In the genomic region with DNA sequence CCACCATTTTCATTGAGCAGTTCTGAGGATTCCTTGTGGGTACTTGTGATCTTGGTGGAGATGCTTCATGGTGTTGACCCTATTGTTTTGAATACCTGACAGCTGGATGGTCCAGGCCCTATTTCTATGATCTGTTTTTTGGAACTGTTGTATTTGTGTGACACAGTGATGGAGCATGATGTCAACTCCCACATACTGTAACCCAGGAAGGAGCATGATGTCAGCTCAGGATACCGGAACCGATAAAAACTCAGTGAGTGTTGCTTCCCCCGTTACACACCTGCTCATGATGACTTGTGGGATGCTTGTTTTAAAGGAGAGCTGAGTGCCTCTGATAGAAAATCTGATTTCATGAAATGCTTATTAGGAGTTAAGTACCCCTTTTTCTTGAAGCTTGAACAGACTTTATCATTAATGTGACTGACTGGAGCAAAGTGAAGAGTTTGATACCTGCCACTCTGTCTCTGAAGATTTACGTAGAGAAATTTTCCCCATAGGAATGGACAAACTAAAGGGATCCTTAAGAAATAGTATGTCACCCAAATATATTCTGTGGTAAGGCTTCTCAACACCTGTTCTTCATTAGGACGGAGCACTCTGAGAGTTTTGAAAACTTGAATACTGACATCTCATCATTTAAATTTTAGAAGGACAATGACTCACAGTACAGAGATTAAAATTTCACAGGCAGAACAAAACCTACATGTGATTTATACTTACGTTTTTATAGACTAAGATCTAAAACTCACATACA, we compare ENCODE assay signal across 8 cellular contexts. TPM values are rescaled to one million over a fixed set of nuclear protein-coding genes. Genes with fewer than 3 reads are reported as not detected.
DNase-seq lines count a peak whose midpoint lies in the region; ATAC-seq and TF ChIP-seq lines count a peak whose summit lies in the region.
"Had no signal": no experiment of that assay in that cellular context is flagged by ENCODE, and none has a peak within 500 bp of the region (broad histone marks: within the 10 kb centered on the region; RNA-seq: fewer than 3 reads in every experiment).

No MANE protein-coding gene starts in this region.

- H3K36me3 ChIP-seq in stomach smooth muscle (ENCODE audit: control insufficient read depth in 2 of 2, insufficient read depth in 2 of 2, low read length in 2 of 2), result peaks cover 22 to 26% of the 10 kb centered on the region in 2 donors
- peaks cover 30% of the 10 kb centered on the region for H3K36me3 ChIP-seq in endodermal cell (ENCODE audit: control insufficient read depth, insufficient read depth, low read length)

- H3K9ac ChIP-seq in stomach smooth muscle (ENCODE audit: low read length in 2 of 2) (peak overlapping the region; percentile 62 to 90), endodermal cell (ENCODE audit: extremely low read depth, low read length, poor library complexity, severe bottlenecking) (no peak overlapping the region)

- peaks cover 3% of the 10 kb centered on the region for H3K9me3 Mint-ChIP-seq in activated naive CD8-positive, alpha-beta T cell treated with anti-CD3 and anti-CD28 coated beads, Interleukin-2, amount 10 ng/mL, durations not matched to agents 7 days and 5 days
- no peaks in the 10 kb centered on the region for H3K9me3 Mint-ChIP-seq in endodermal cell

- H3K4me1 ChIP-seq in stomach smooth muscle (ENCODE audit: control insufficient read depth, insufficient read depth, low read length) (peaks cover 66% of the 10 kb centered on the region), endodermal cell (ENCODE audit: control insufficient read depth, insufficient read depth, low read length) (peaks cover 18% of the 10 kb centered on the region)

- H3K4me3 Mint-ChIP-seq in activated naive CD8-positive, alpha-beta T cell treated with anti-CD3 and anti-CD28 coated beads, Interleukin-2, amount 10 ng/mL, durations not matched to agents 7 days and 5 days, result peak overlapping the region; percentile 85
- H3K4me3 Mint-ChIP-seq in endodermal cell, result no peak overlapping the region

- ATAC-seq in activated naive CD8-positive, alpha-beta T cell treated with anti-CD3 and anti-CD28 coated beads, Interleukin-2, amount 10 ng/mL, durations not matched to agents 7 days and 5 days (ENCODE audit: low read depth), result no peak
- no peak for ATAC-seq in GM19467 (IDR thresholded peaks at IDR 0.05; ENCODE audit: unreplicated experiment)
- ATAC-seq in GM18909 (IDR thresholded peaks at IDR 0.05; ENCODE audit: poor library complexity, unreplicated experiment), result no peak

- no peak for TF ChIP-seq CTCF in endodermal cell (conservative IDR thresholded peaks at IDR 0.05)

- peaks cover 51% of the 10 kb centered on the region for H3K4me1 Mint-ChIP-seq in activated naive CD8-positive, alpha-beta T cell treated with anti-CD3 and anti-CD28 coated beads, Interleukin-2, amount 10 ng/mL, durations not matched to agents 7 days and 5 days
- peaks cover 43% of the 10 kb centered on the region for H3K4me1 Mint-ChIP-seq in endodermal cell

- POLR2A ChIA-PET in activated naive CD8-positive, alpha-beta T cell treated with anti-CD3 and anti-CD28 coated beads, Interleukin-2, amount 10 ng/mL, durations not matched to agents 7 days and 5 days (lab: Charles Lee), result interaction anchor here (0.5 to 3.5 kb wide), 6 partner anchors 10 to 102 kb away, joined by 3 to 22 read pairs (median 4); a partner anchor contains a TSS

- WGBS in endodermal cell (ENCODE audit: insufficient coverage in 1 of 2, insufficient read length in 1 of 2), 2 experiments, result 96 to 98% methylated on average over 4 to 6 of the region's 6 CpGs

- peak overlapping the region; percentile 92 for H3K27ac ChIP-seq in layer of hippocampus (ENCODE audit: low read depth, low read length)
- peak overlapping the region; percentile 80 for H3K27ac ChIP-seq in stomach smooth muscle (ENCODE audit: low read length)
- H3K27ac ChIP-seq in endodermal cell (ENCODE audit: low read depth, low read length), result no peak overlapping the region

- H3K27me3 Mint-ChIP-seq in activated naive CD8-positive, alpha-beta T cell treated with anti-CD3 and anti-CD28 coated beads, Interleukin-2, amount 10 ng/mL, durations not matched to agents 7 days and 5 days, result no peaks in the 10 kb centered on the region
- H3K27me3 Mint-ChIP-seq in endodermal cell (ENCODE audit: insufficient read depth), result peaks cover 7% of the 10 kb centered on the region

- H3K9me3 ChIP-seq in stomach smooth muscle (ENCODE audit: control insufficient read depth in 2 of 2, low read length in 2 of 2) (no peaks in the 10 kb centered on the region), endodermal cell (ENCODE audit: control insufficient read depth, low read length) (no peaks in the 10 kb centered on the region)

- peaks cover 34% of the 10 kb centered on the region for H3K36me3 Mint-ChIP-seq in activated naive CD8-positive, alpha-beta T cell treated with anti-CD3 and anti-CD28 coated beads, Interleukin-2, amount 10 ng/mL, durations not matched to agents 7 days and 5 days
- H3K36me3 Mint-ChIP-seq in endodermal cell (ENCODE audit: low read depth), result peaks cover 35% of the 10 kb centered on the region

- H3K4me3 ChIP-seq in stomach smooth muscle (ENCODE audit: low read length in 2 of 2) (peak overlapping the region; percentile 6 to 35), endodermal cell (ENCODE audit: low read length) (no peak overlapping the region)

- peak overlapping the region; percentile 99 for H3K27ac Mint-ChIP-seq in activated naive CD8-positive, alpha-beta T cell treated with anti-CD3 and anti-CD28 coated beads, Interleukin-2, amount 10 ng/mL, durations not matched to agents 7 days and 5 days
- no peak overlapping the region for H3K27ac Mint-ChIP-seq in endodermal cell

- DNase-seq in RPMI7951 (ENCODE audit: low read depth) (peak; percentile 27), endodermal cell (no peak)
- DNase-seq in activated naive CD8-positive, alpha-beta T cell treated with anti-CD3 and anti-CD28 coated beads, Interleukin-2, amount 10 ng/mL, durations not matched to agents 7 days and 5 days, result no peak
- DNase-seq: NCI-H187 had no signal

- no peaks in the 10 kb centered on the region for H3K27me3 ChIP-seq in layer of hippocampus (ENCODE audit: control insufficient read depth, insufficient read depth, low read length)
- no peaks in the 10 kb centered on the region for H3K27me3 ChIP-seq in stomach smooth muscle (ENCODE audit: control insufficient read depth in 1 of 2, insufficient read depth in 2 of 2, low read length in 2 of 2)
- no peaks in the 10 kb centered on the region for H3K27me3 ChIP-seq in endodermal cell (ENCODE audit: control insufficient read depth, insufficient read depth, low read length, poor library complexity, severe bottlenecking)

RNA-seq across cellular contexts. Expression of a gene that starts 45.3 kb away (rescaled TPM):
- total RNA-seq in RPMI7951 (2014; rRNA removed; shearing (Covaris generic)), result 127 and 162 TPM in 2 replicates
- total RNA-seq in activated naive CD8-positive, alpha-beta T cell treated with anti-CD3 and anti-CD28 coated beads, Interleukin-2, amount 10 ng/mL, durations not matched to agents 7 days and 5 days, result 10 to 100 TPM; 50.1 to 55.1 TPM
- 10 to 100 TPM; 27.3 to 28.2 TPM for total RNA-seq in endodermal cell
- polyA plus RNA-seq in endodermal cell (2013, experiment 1 of 2), result 19.0 TPM
- polyA plus RNA-seq in endodermal cell (2013, experiment 2 of 2), result 17.6 TPM
